Comparison of ENCODE assay signal across 8 cellular contexts in genomic region chr1:207997486-207998268, GRCh38.
DNase-seq lines count a peak whose midpoint lies in the region; ATAC-seq, FAIRE-seq and TF ChIP-seq lines count a peak whose summit lies in the region.

No MANE protein-coding gene starts in this region.

- intact Hi-C loops in K562 (cut with micrococcal nuclease): loop anchor here (2.0 kb wide), 1 partner anchor 113 kb away; no protein-coding TSS in a partner anchor

- H3K9me1 ChIP-seq in K562 (ENCODE audit: control insufficient read depth, insufficient read depth, low read length): no peaks in the 10 kb centered on the region

- 1% methylated on average over 9 of the region's 9 CpGs for WGBS in K562 (ENCODE audit: insufficient coverage, low coverage, missing lambda C conversion rate)

- peak overlapping the region; percentile 21; the same call in 1 of the 2 replicates for H2AFZ ChIP-seq in K562 (ENCODE audit: low read depth, low read length)

- no peak for TF ChIP-seq EP300 in K562 (IDR thresholded peaks at IDR 0.05; ENCODE audit: low read length)

- H3K27me3 ChIP-seq in K562 (ENCODE audit: control insufficient read depth in 2 of 2, insufficient read depth in 2 of 2, low read length in 2 of 2): peaks cover 10 to 32% of the 10 kb centered on the region in 2 experiments; a peak in 4 of 5 replicates

- no peak overlapping the region for H3K4me2 ChIP-seq in K562 (ENCODE audit: insufficient read depth, low read length)

- peak; percentile 97 for ATAC-seq in K562

- no TSS peak for BruUV-seq in K562 (replicated peaks; lab: Mats Ljungman, UMichigan)

- POLR2A ChIA-PET in K562 (lab: Yijun Ruan, JAX): interaction anchor here (0.9 to 1.5 kb wide), 4 partner anchors 15 to 113 kb away, joined by 3 to 7 read pairs (median 6); no protein-coding TSS in a partner anchor

- H3K36me3 ChIP-seq in K562 (ENCODE audit: control insufficient read depth, insufficient read depth, low read length): no peaks in the 10 kb centered on the region

- in situ Hi-C loops in K562 (cut with MboI): no loop called here

- no peaks in the 10 kb centered on the region for H3K9me3 ChIP-seq in K562 (replicated peaks; ENCODE audit: control insufficient read depth, insufficient read depth, low read depth, low read length)

- H4K20me1 ChIP-seq in K562 (replicated peaks; ENCODE audit: control insufficient read depth, insufficient read depth, low read length): no peaks in the 10 kb centered on the region

- no peaks in the 10 kb centered on the region for H3K79me2 ChIP-seq in K562 (ENCODE audit: control insufficient read depth, insufficient read depth, low read length)

- TF ChIP-seq POLR2A in NB4 (IDR thresholded peaks at IDR 0.05; ENCODE audit: extremely low read depth, insufficient read length) (no peak), K562 (conservative IDR thresholded peaks at IDR 0.05) (no peak)

- TF ChIP-seq CTCF in NB4 (IDR thresholded peaks at IDR 0.05; ENCODE audit: low read depth, low read length) (peak; percentile 69), K562 (IDR thresholded peaks at IDR 0.05 in 2 of 3, conservative IDR thresholded peaks at IDR 0.05 in 1 of 3; ENCODE audit: insufficient read depth in 2 of 3, low read depth in 1 of 3, low read length in 3 of 3) (peak; percentile 82 to 95 (median 89))

- peak; percentile 64 to 80 for TF ChIP-seq RAD21 in K562 (CRISPR knock-in tag; conservative IDR thresholded peaks at IDR 0.05 in 1 of 2, IDR thresholded peaks at IDR 0.05 in 1 of 2)

- CTCF ChIA-PET in K562 (lab: Yijun Ruan, JAX; ENCODE audit: low intra/inter-chr PET ratio): interaction anchor here (0.6 to 2.7 kb wide), 8 partner anchors 90 to 1247 kb away, joined by 3 to 16 read pairs (median 3); no protein-coding TSS in a partner anchor

- peak; percentile 99 for FAIRE-seq in K562 (lab: Jason Lieb, UNC)

- no peaks in the 10 kb centered on the region; a peak in 1 of 5 replicates for H3K4me1 ChIP-seq in K562 (replicated peaks in 1 of 2; ENCODE audit: control insufficient read depth in 2 of 2, insufficient read depth in 2 of 2, low read length in 2 of 2)

- DNase-seq in COR-L47 (lab: John Stamatoyannopoulos, UW) (peak; percentile 70), H4 (ENCODE audit: low spot score) (peak; percentile 65), NB4 (ENCODE audit: low read depth) (peak; percentile 65), T-helper 9 cell (peak; percentile 18), K562 (ENCODE audit: extremely low read depth in 1 of 4, low spot score in 3 of 4) (peak; percentile 75 to 84 (median 77)), iPS-NIHi7 (ENCODE audit: extremely low spot score) (peak; percentile 82), NCI-H187 treated with DMSO at 0.1 percent for 48 hours (lab: John Stamatoyannopoulos, UW) (no peak)
- peak; percentile 11 to 39 for DNase-seq in stimulated activated CD4-positive, alpha-beta T cell treated with anti-CD3 and anti-CD28 coated beads, Interleukin-12 subunit alpha, Interleukin-12 subunit beta, amount 100 ng/mL, for 24 hours (ENCODE audit: low read depth in 2 of 2)

- no peak overlapping the region for H3K4me3 ChIP-seq in NB4 (ENCODE audit: low read depth, low read length)
- H3K4me3 ChIP-seq in K562: no peak overlapping the region

- H3K27ac ChIP-seq in K562 (ENCODE audit: extremely low read depth, low read depth, low read length): no peak overlapping the region

- H3K9ac ChIP-seq in K562 (ENCODE audit: insufficient read depth in 1 of 2, low read depth in 2 of 2, low read length in 2 of 2): no peak overlapping the region

TF ChIP-seq in K562, 482 proteins besides CTCF, POLR2A, EP300 and RAD21 (continues in another document):
- TF ChIP-seq MAFF (IDR thresholded peaks at IDR 0.05; ENCODE audit: low read length): no peak
- TF ChIP-seq NONO (IDR thresholded peaks at IDR 0.05; ENCODE audit: low read depth in 2 of 2, low read length in 1 of 2): no peak
- no peak for TF ChIP-seq PTBP1 (IDR thresholded peaks at IDR 0.05; ENCODE audit: low read depth, low read length)
- 0 out of 2 replicates have a peak, but pooled peaks have one; percentile 42 for TF ChIP-seq XRCC5 (IDR thresholded peaks at IDR 0.05; ENCODE audit: low read depth, low read length)
- TF ChIP-seq, protein P1, sequence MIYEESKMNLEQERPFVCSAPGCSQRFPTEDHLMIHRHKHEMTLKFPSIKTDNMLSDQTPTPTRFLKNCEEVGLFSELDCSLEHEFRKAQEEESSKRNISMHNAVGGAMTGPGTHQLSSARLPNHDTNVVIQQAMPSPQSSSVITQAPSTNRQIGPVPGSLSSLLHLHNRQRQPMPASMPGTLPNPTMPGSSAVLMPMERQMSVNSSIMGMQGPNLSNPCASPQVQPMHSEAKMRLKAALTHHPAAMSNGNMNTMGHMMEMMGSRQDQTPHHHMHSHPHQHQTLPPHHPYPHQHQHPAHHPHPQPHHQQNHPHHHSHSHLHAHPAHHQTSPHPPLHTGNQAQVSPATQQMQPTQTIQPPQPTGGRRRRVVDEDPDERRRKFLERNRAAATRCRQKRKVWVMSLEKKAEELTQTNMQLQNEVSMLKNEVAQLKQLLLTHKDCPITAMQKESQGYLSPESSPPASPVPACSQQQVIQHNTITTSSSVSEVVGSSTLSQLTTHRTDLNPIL (CRISPR knock-in tag; IDR thresholded peaks at IDR 0.05): no peak
- TF ChIP-seq, protein P2, sequence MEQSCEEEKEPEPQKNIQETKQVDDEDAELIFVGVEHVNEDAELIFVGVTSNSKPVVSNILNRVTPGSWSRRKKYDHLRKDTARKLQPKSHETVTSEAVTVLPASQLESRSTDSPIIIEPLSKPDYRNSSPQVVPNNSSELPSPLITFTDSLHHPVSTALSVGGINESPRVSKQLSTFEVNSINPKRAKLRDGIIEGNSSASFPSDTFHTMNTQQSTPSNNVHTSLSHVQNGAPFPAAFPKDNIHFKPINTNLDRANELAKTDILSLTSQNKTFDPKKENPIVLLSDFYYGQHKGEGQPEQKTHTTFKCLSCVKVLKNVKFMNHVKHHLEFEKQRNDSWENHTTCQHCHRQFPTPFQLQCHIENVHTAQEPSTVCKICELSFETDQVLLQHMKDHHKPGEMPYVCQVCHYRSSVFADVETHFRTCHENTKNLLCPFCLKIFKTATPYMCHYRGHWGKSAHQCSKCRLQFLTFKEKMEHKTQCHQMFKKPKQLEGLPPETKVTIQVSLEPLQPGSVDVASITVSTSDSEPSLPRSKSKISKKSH (CRISPR knock-in tag; IDR thresholded peaks at IDR 0.05): no peak
- no peak for TF ChIP-seq ZNF280A (IDR thresholded peaks at IDR 0.05; ENCODE audit: low read depth, partially characterized antibody)
- TF ChIP-seq FOXO4 (CRISPR knock-in tag; IDR thresholded peaks at IDR 0.05): no peak
- no peak for TF ChIP-seq ZBTB12 (CRISPR knock-in tag; IDR thresholded peaks at IDR 0.05)
- TF ChIP-seq ZNF695 (CRISPR knock-in tag; IDR thresholded peaks at IDR 0.05): no peak
- no peak for TF ChIP-seq ZNF436 (CRISPR knock-in tag; IDR thresholded peaks at IDR 0.05)
- TF ChIP-seq NKRF (IDR thresholded peaks at IDR 0.05; ENCODE audit: borderline replicate concordance): no peak
- no peak for TF ChIP-seq PHF20 (IDR thresholded peaks at IDR 0.05; ENCODE audit: partially characterized antibody)
- no peak for TF ChIP-seq HNRNPLL (IDR thresholded peaks at IDR 0.05; ENCODE audit: low read depth, low read length, poor library complexity, severe bottlenecking)
